Comparison of ENCODE assay signal across 22 cellular contexts in genomic region chr10:103737735-103738367, GRCh38.
DNase-seq lines count a peak whose midpoint lies in the region; ATAC-seq, FAIRE-seq and TF ChIP-seq lines count a peak whose summit lies in the region.
"Had no signal": no experiment of that assay in that cellular context is flagged by ENCODE, and none has a peak within 500 bp of the region (broad histone marks: within the 10 kb centered on the region; RNA-seq: fewer than 3 reads in every experiment).

No MANE protein-coding gene starts in this region.

- 0 out of 2 replicates have a peak overlapping the region, but pooled peaks have one; percentile 3 for H3K18ac ChIP-seq in IMR-90 (ENCODE audit: low read depth, low read length)
- no peak overlapping the region for H3K18ac ChIP-seq in H1 (ENCODE audit: extremely low read depth, low read length)

- no peak for TF ChIP-seq CTCF in IMR-90 (conservative IDR thresholded peaks at IDR 0.05; ENCODE audit: low read depth, low read length)
- no peak for TF ChIP-seq CTCF in H1 (IDR thresholded peaks at IDR 0.05; ENCODE audit: control extremely low read depth in 1 of 3, insufficient read depth in 1 of 3, low read depth in 1 of 3, low read length in 3 of 3)
- no peak for TF ChIP-seq CTCF in sigmoid colon (IDR thresholded peaks at IDR 0.05)
- TF ChIP-seq CTCF in tibial artery (IDR thresholded peaks at IDR 0.05): no peak

- H2BK120ac ChIP-seq in IMR-90 (ENCODE audit: low read depth, low read length): peak overlapping the region; percentile 85
- H2BK120ac ChIP-seq in H1 (replicated peaks; ENCODE audit: low read depth, low read length): no peak overlapping the region

- dilution Hi-C loops in IMR-90 (cut with HindIII; ENCODE audit: low sequenced_read_pairs, unreplicated experiment): no loop called here

- H4K5ac ChIP-seq in IMR-90 (ENCODE audit: low read depth, low read length): no peak overlapping the region
- no peak overlapping the region for H4K5ac ChIP-seq in H1 (ENCODE audit: insufficient read length, low read depth, low read length)

- peaks cover 25% of the 10 kb centered on the region for H3K9me1 ChIP-seq in IMR-90 (ENCODE audit: insufficient read depth, low read length)

- no peak for TF ChIP-seq POLR2A in IMR-90 (IDR thresholded peaks at IDR 0.05; ENCODE audit: low read depth, low read length)
- TF ChIP-seq POLR2A in H1 (IDR thresholded peaks at IDR 0.05; ENCODE audit: control extremely low read depth in 1 of 2, low read depth in 2 of 2, low read length in 2 of 2): no peak
- TF ChIP-seq POLR2A in sigmoid colon (IDR thresholded peaks at IDR 0.05): no peak

- no peak overlapping the region for H2AFZ ChIP-seq in IMR-90 (replicated peaks; ENCODE audit: low read length, poor library complexity)
- H2AFZ ChIP-seq in H1 (ENCODE audit: low read length): no peak overlapping the region

- peaks cover 0 to 25% of the 10 kb centered on the region in 2 experiments; a peak in 2 of 4 replicates for H3K79me1 ChIP-seq in IMR-90 (ENCODE audit: low read depth in 1 of 2, low read length in 2 of 2)
- no peaks in the 10 kb centered on the region for H3K79me1 ChIP-seq in H1 (ENCODE audit: low read depth, low read length)

- H3K56ac ChIP-seq in IMR-90 (ENCODE audit: extremely low read depth, insufficient read depth, low read length) (no peak overlapping the region), H1 (replicated peaks; ENCODE audit: insufficient read length, low read depth, low read length) (no peak overlapping the region)

- no TSS peak for BruUV-seq in IMR-90 (replicated peaks; lab: Mats Ljungman, UMichigan)

- no peaks in the 10 kb centered on the region for H4K20me1 ChIP-seq in IMR-90 (ENCODE audit: insufficient read depth, low read length)
- H4K20me1 ChIP-seq in H1 (replicated peaks in 1 of 2; ENCODE audit: control insufficient read depth in 1 of 2, insufficient read depth in 2 of 2, low read length in 2 of 2): no peaks in the 10 kb centered on the region

- no peak for DNase-seq in IMR-90
- DNase-seq in H1 (ENCODE audit: low read depth in 1 of 2, low spot score in 2 of 2): no peak
- DNase-seq in left kidney (ENCODE audit: low read depth, low spot score): peak; percentile 65
- DNase-seq in sigmoid colon: no peak
- DNase-seq in mesenteric fat pad (ENCODE audit: low spot score): no peak
- DNase-seq in tibial artery: no peak
- no peak for DNase-seq in NAMALWA (ENCODE audit: low spot score)
- no peak for DNase-seq in stimulated activated naive CD4-positive, alpha-beta T cell treated with Interleukin-2 at 50 U/mL for 16 hours (lab: John Stamatoyannopoulos, UW)
- DNase-seq: DMS79 treated with DMSO at 0.1 percent for 48 hours; Karpas-422; MG63; NCI-H1092; NCI-H146; NCI-H2081; NCI-H2171 treated with DMSO at 0.1 percent for 48 hours; NCI-H446; NCI-H69; NK-92 treated with Interleukin-12 subunit alpha and Interleukin-12 subunit beta, amount 100 ng/mL, for 24 hours; Peyer's patch; SHP77 had no signal

- H3K9ac ChIP-seq in IMR-90 (ENCODE audit: low read depth, low read length): no peak overlapping the region
- H3K9ac ChIP-seq in H1 (replicated peaks in 1 of 4; ENCODE audit: extremely low read depth in 1 of 4, low read depth in 3 of 4, low read length in 3 of 4): no peak overlapping the region

- H2BK20ac ChIP-seq in IMR-90 (ENCODE audit: low read depth, low read length) (peak overlapping the region; percentile 64; the same call in 1 of the 2 replicates), H1 (ENCODE audit: low read length) (no peak overlapping the region)

- H3K79me2 ChIP-seq in H1 (ENCODE audit: control insufficient read depth in 1 of 2, insufficient read depth in 2 of 2, low read length in 2 of 2): no peaks in the 10 kb centered on the region

- intact Hi-C loops in IMR-90 (cut with micrococcal nuclease) (no loop called here), sigmoid colon (cut with DNase I) (loop anchor here (5.0 kb wide), 1 partner anchor 39 kb away; no protein-coding TSS in a partner anchor), tibial artery (cut with DNase I; ENCODE audit: low total_unique reads) (no loop called here)

- peak overlapping the region; percentile 78 for H3K14ac ChIP-seq in IMR-90 (replicated peaks; ENCODE audit: low read depth, low read length)
- H3K14ac ChIP-seq in H1 (ENCODE audit: insufficient read length): no peak overlapping the region

- H4K91ac ChIP-seq in IMR-90 (ENCODE audit: insufficient read depth, low read depth, low read length) (peak overlapping the region; percentile 43; the same call in 1 of the 2 replicates), H1 (replicated peaks; ENCODE audit: insufficient read length, low read length) (no peak overlapping the region)

- peak overlapping the region; percentile 47 for H2AK9ac ChIP-seq in IMR-90 (replicated peaks; ENCODE audit: low read depth, low read length, poor library complexity)

- peak overlapping the region; percentile 86 for H2AK5ac ChIP-seq in IMR-90 (ENCODE audit: low read depth, low read length)
- H2AK5ac ChIP-seq in H1 (ENCODE audit: low read depth, low read length): no peak overlapping the region

- H2BK5ac ChIP-seq in IMR-90 (ENCODE audit: low read depth, low read length, poor library complexity, severe bottlenecking): no peak overlapping the region
- H2BK5ac ChIP-seq in H1 (ENCODE audit: low read depth, low read length): no peak overlapping the region

- in situ Hi-C loops in IMR-90 (cut with MboI; ENCODE audit: low sequenced_read_pairs): no loop called here

- H3K4me3 ChIP-seq in IMR-90 (ENCODE audit: insufficient read depth, low read depth, low read length) (no peak overlapping the region), H1 (ENCODE audit: extremely low read depth in 1 of 4, insufficient read depth in 2 of 4, low read depth in 3 of 4, low read length in 4 of 4) (no peak overlapping the region), sigmoid colon (no peak overlapping the region), tibial artery (no peak overlapping the region)
- H3K4me3 ChIP-seq: MG63, Peyer's patch had no signal

- H4K8ac ChIP-seq in IMR-90 (ENCODE audit: low read depth in 2 of 2, low read length in 2 of 2) (0 out of 4 replicates have a peak overlapping the region, but pooled peaks of 1 of the 2 experiments have one; percentile 31), H1 (ENCODE audit: extremely low read depth, insufficient read depth, low read length) (no peak overlapping the region)

- H3K23ac ChIP-seq in IMR-90 (ENCODE audit: low read depth, low read length): peak overlapping the region; percentile 26; the same call in 1 of the 2 replicates
- H3K23ac ChIP-seq in H1 (ENCODE audit: insufficient read length): no peak overlapping the region

- no peak for TF ChIP-seq RAD21 in IMR-90 (IDR thresholded peaks at IDR 0.05; ENCODE audit: low read length)
- no peak for TF ChIP-seq RAD21 in H1 (IDR thresholded peaks at IDR 0.05 in 1 of 2, conservative IDR thresholded peaks at IDR 0.05 in 1 of 2; ENCODE audit: low read depth in 2 of 2, low read length in 2 of 2)

- CTCF ChIA-PET in IMR-90 (lab: Yijun Ruan, JAX): no interaction called here
- CTCF ChIA-PET in H1 (lab: Charles Lee; ENCODE audit: partially characterized antibody): interaction anchor here (0.7 to 23.1 kb wide), 22 partner anchors 8 to 150 kb away, joined by 3 to 304 read pairs (median 4); no protein-coding TSS in a partner anchor

- TF ChIP-seq EP300 in H1 (IDR thresholded peaks at IDR 0.05; ENCODE audit: borderline replicate concordance in 1 of 2, low read depth in 2 of 2, low read length in 2 of 2) (no peak), sigmoid colon (IDR thresholded peaks at IDR 0.05) (no peak)

- H3K4me1 ChIP-seq in IMR-90 (ENCODE audit: control insufficient read depth, insufficient read depth, low read length) (peaks cover 26% of the 10 kb centered on the region), H1 (replicated peaks in 1 of 4; ENCODE audit: control insufficient read depth in 3 of 4, insufficient read depth in 4 of 4, low read length in 3 of 4) (peaks cover 0 to 9% (median 5%) of the 10 kb centered on the region in 4 experiments; a peak in 6 of 7 replicates), sigmoid colon (peaks cover 0 to 36% (median 33%) of the 10 kb centered on the region in 4 donors), tibial artery (peaks cover 0 to 20% (median 14%) of the 10 kb centered on the region in 4 donors)

- H3K27me3 ChIP-seq in IMR-90 (ENCODE audit: control insufficient read depth, insufficient read depth, low read length): no peaks in the 10 kb centered on the region
- H3K27me3 ChIP-seq in H1 (replicated peaks in 1 of 4; ENCODE audit: control insufficient read depth in 3 of 4, extremely low read depth in 1 of 4, insufficient read depth in 3 of 4, low read length in 3 of 4): no peaks in the 10 kb centered on the region
- H3K27me3 ChIP-seq in sigmoid colon: no peaks in the 10 kb centered on the region
- H3K27me3 ChIP-seq in tibial artery: no peaks in the 10 kb centered on the region
- H3K27me3 ChIP-seq: MG63, Peyer's patch had no signal

- 82% methylated on average over 9 of the region's 14 CpGs; no CpG with 5 or more reads in 1 of the 2 experiments for WGBS in IMR-90 (ENCODE audit: extremely low coverage in 2 of 2, insufficient read length in 1 of 2), 2 experiments
- 88% methylated on average over 14 of the region's 14 CpGs; no CpG with 5 or more reads in 1 of the 2 experiments for WGBS in H1 (ENCODE audit: extremely low coverage in 1 of 2, insufficient coverage in 1 of 2, insufficient read length in 1 of 2, insufficient replicate concordance in 2 of 2, low coverage in 1 of 2, low lambda C conversion rate in 2 of 2, missing lambda C conversion rate in 1 of 2), 2 experiments
- WGBS in sigmoid colon, 2 donors: 90 to 96% methylated on average over 14 of the region's 14 CpGs

- no peaks in the 10 kb centered on the region for H3K9me3 ChIP-seq in IMR-90 (ENCODE audit: control insufficient read depth, insufficient read depth, low read length)
- H3K9me3 ChIP-seq in H1 (ENCODE audit: insufficient read depth in 2 of 2, low read depth in 1 of 2, low read length in 1 of 2): no peaks in the 10 kb centered on the region
- no peaks in the 10 kb centered on the region for H3K9me3 ChIP-seq in sigmoid colon
- H3K9me3 ChIP-seq in tibial artery: no peaks in the 10 kb centered on the region
- H3K9me3 ChIP-seq: MG63, Peyer's patch had no signal

- H3K27ac ChIP-seq in IMR-90 (ENCODE audit: insufficient read depth, low read length): no peak overlapping the region
- no peak overlapping the region for H3K27ac ChIP-seq in H1 (ENCODE audit: low read depth, low read length)
- peak overlapping the region in 3 of 4 donors; percentile 59 to 83 (median 80) for H3K27ac ChIP-seq in sigmoid colon
- H3K27ac ChIP-seq in tibial artery: no peak overlapping the region

- H2BK15ac ChIP-seq in IMR-90 (ENCODE audit: low read depth, low read length) (peak overlapping the region; percentile 55; the same call in 1 of the 3 replicates), H1 (ENCODE audit: low read length) (0 out of 2 replicates have a peak overlapping the region, but pooled peaks have one; percentile 9)

- H2BK12ac ChIP-seq in H1 (ENCODE audit: low read depth, low read length): no peak overlapping the region

- H3K36me3 ChIP-seq in IMR-90 (ENCODE audit: control insufficient read depth, insufficient read depth, low read length) (no peaks in the 10 kb centered on the region), H1 (ENCODE audit: control insufficient read depth in 2 of 4, insufficient read depth in 4 of 4, low read length in 3 of 4) (no peaks in the 10 kb centered on the region), sigmoid colon (no peaks in the 10 kb centered on the region), tibial artery (no peaks in the 10 kb centered on the region)
- H3K36me3 ChIP-seq: MG63, Peyer's patch had no signal

- H3K23me2 ChIP-seq in H1 (ENCODE audit: low read depth, low read length): no peaks in the 10 kb centered on the region

- H3K4me2 ChIP-seq in IMR-90 (ENCODE audit: low read depth, low read length) (no peak overlapping the region), H1 (ENCODE audit: insufficient read depth in 1 of 2, low read depth in 2 of 2, low read length in 2 of 2) (no peak overlapping the region)

- FAIRE-seq in H1 (lab: Jason Lieb, UNC): no peak
- FAIRE-seq: H54, HTR-8/SVneo had no signal

- no peak for ATAC-seq in IMR-90 (ENCODE audit: low read depth)

- H3K4ac ChIP-seq in IMR-90 (ENCODE audit: low read depth, low read length): peak overlapping the region; percentile 45
- H3K4ac ChIP-seq in H1 (replicated peaks; ENCODE audit: insufficient read length, low read depth, low read length): no peak overlapping the region

- POLR2A ChIA-PET in IMR-90 (lab: Charles Lee; ENCODE audit: unreplicated experiment): no interaction called here
- POLR2A ChIA-PET in H1 (lab: Charles Lee; ENCODE audit: partially characterized antibody): interaction anchor here (1.1 kb wide), 1 partner anchor 20 kb away, joined by 3 read pairs; no protein-coding TSS in a partner anchor

Comparison
In these comparisons a context has a peak if more than half of its experiments do, and no peak if none do; other contexts are left out.
1. H3K27ac ChIP-seq: peak in sigmoid colon (3 of 4); none in IMR-90 (single experiment), H1 (single experiment) and tibial artery (0 of 2).